Comparison of ENCODE assay signal across 8 cellular contexts in the genomic region with DNA sequence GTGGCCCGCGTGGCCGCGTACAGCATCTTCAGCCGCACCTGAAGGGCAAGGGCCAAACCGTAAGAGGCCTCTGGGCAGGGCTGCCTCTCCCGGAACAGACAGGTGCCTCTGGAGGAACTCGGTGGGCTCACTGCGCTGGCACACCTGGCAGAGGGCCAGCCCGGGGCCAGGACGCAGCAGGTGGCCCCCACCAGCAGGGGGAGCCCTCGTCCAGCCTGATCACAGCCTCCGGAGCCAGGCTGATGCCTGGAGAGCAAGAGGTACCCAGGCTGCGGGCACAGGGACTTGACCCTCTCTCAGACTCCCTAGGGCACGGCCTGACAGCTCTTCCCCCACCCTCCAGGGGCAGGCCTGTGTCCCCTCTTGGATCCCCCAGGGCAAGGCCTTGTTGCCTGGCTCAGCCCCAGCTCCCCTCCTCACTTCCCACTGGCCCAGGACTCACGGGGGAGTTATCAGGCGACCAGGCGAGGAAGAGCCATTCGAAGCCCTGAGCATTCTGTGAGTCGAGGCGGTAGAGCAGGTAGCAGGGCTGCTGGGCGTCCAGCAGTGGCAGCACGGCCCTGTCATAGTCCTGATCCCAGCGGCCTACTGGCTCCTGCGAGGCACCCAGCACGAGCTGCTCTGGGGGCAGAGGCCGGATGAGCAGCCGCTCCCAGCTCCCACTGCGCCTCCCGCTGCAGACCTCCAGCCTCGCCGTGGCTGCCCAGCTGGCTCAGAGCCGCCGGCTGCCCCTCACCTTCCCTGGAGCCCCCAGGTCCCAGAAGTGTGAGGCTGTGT. TPM values are rescaled to one million over a fixed set of nuclear protein-coding genes. Genes with fewer than 3 reads are reported as not detected.
DNase-seq lines count a peak whose midpoint lies in the region; ATAC-seq and TF ChIP-seq lines count a peak whose summit lies in the region.

No MANE protein-coding gene starts in this region.

- no peak overlapping the region for H3K9ac ChIP-seq in rectal smooth muscle tissue (ENCODE audit: low read length)

- TF ChIP-seq POLR2A in Peyer's patch (IDR thresholded peaks at IDR 0.05) = no peak

- H3K27ac Mint-ChIP-seq in CD14-positive monocyte = peak overlapping the region in 6 of 7 donors; percentile 69 to 91 (median 74)
- peak overlapping the region; percentile 42 for H3K27ac Mint-ChIP-seq in activated T-helper 1 cell treated with anti-CD3 and anti-CD28 coated beads, Interleukin-12 subunit alpha, Interleukin-12 subunit beta, Interleukin-2, Interleukin-4 antibody, amounts not matched to agents 30 ng/mL and 10 ng/mL and 1 ng/mL, durations not matched to agents 14 hours and 24 hours and 36 hours

- H3K9me3 Mint-ChIP-seq in CD14-positive monocyte = no peaks in the 10 kb centered on the region
- H3K9me3 Mint-ChIP-seq in activated T-helper 1 cell treated with anti-CD3 and anti-CD28 coated beads, Interleukin-12 subunit alpha, Interleukin-12 subunit beta, Interleukin-2, Interleukin-4 antibody, amounts not matched to agents 30 ng/mL and 10 ng/mL and 1 ng/mL, durations not matched to agents 14 hours and 24 hours and 36 hours = no peaks in the 10 kb centered on the region

- peaks cover 34% of the 10 kb centered on the region for H3K4me1 Mint-ChIP-seq in CD14-positive monocyte
- H3K4me1 Mint-ChIP-seq in activated T-helper 1 cell treated with anti-CD3 and anti-CD28 coated beads, Interleukin-12 subunit alpha, Interleukin-12 subunit beta, Interleukin-2, Interleukin-4 antibody, amounts not matched to agents 30 ng/mL and 10 ng/mL and 1 ng/mL, durations not matched to agents 14 hours and 24 hours and 36 hours (ENCODE audit: low read depth) = peaks cover 38% of the 10 kb centered on the region

- TF ChIP-seq CTCF in CD14-positive monocyte (IDR thresholded peaks at IDR 0.05) (peak; percentile 98), HFF-Myc (IDR thresholded peaks at IDR 0.05; ENCODE audit: low read depth, low read length, missing control alignments) (peak; percentile 93), Peyer's patch (IDR thresholded peaks at IDR 0.05) (peak; percentile 87 to 96 (median 92)), foreskin keratinocyte (conservative IDR thresholded peaks at IDR 0.05) (peak; percentile 95)

- H3K4me1 ChIP-seq in Peyer's patch (peaks cover 0 to 20% (median 13%) of the 10 kb centered on the region in 4 donors), foreskin keratinocyte (no peaks in the 10 kb centered on the region), rectal smooth muscle tissue (ENCODE audit: control insufficient read depth, insufficient read depth, low read length) (peaks cover 5% of the 10 kb centered on the region), aorta (ENCODE audit: control insufficient read depth in 1 of 2, insufficient read depth in 2 of 2, low read length in 2 of 2) (no peaks in the 10 kb centered on the region)

- 76 to 78% methylated on average over 33 to 34 of the region's 34 CpGs for WGBS in aorta, 2 donors

- H3K9me3 ChIP-seq in Peyer's patch (no peaks in the 10 kb centered on the region), aorta (ENCODE audit: control insufficient read depth, low read length) (no peaks in the 10 kb centered on the region)

- H3K36me3 ChIP-seq in Peyer's patch (peaks cover 0 to 72% (median 3%) of the 10 kb centered on the region in 3 donors), rectal smooth muscle tissue (ENCODE audit: control insufficient read depth, insufficient read depth, low read length) (peaks cover 34% of the 10 kb centered on the region), aorta (ENCODE audit: control insufficient read depth in 1 of 2, insufficient read depth in 2 of 2, low read length in 1 of 2) (peaks cover 0 to 6% of the 10 kb centered on the region in 2 donors)

- peaks cover 74 to 90% of the 10 kb centered on the region in 2 donors for H3K36me3 Mint-ChIP-seq in CD14-positive monocyte
- H3K36me3 Mint-ChIP-seq in activated T-helper 1 cell treated with anti-CD3 and anti-CD28 coated beads, Interleukin-12 subunit alpha, Interleukin-12 subunit beta, Interleukin-2, Interleukin-4 antibody, amounts not matched to agents 30 ng/mL and 10 ng/mL and 1 ng/mL, durations not matched to agents 14 hours and 24 hours and 36 hours (ENCODE audit: low read depth) = peaks cover 19% of the 10 kb centered on the region

- peak; percentile 55 for ATAC-seq in foreskin keratinocyte
- peak; percentile 61 for ATAC-seq in aorta (ENCODE audit: low FRiP score)

- no peaks in the 10 kb centered on the region for H3K27me3 Mint-ChIP-seq in CD14-positive monocyte (ENCODE audit: low read depth in 3 of 3)
- no peaks in the 10 kb centered on the region for H3K27me3 Mint-ChIP-seq in activated T-helper 1 cell treated with anti-CD3 and anti-CD28 coated beads, Interleukin-12 subunit alpha, Interleukin-12 subunit beta, Interleukin-2, Interleukin-4 antibody, amounts not matched to agents 30 ng/mL and 10 ng/mL and 1 ng/mL, durations not matched to agents 14 hours and 24 hours and 36 hours (ENCODE audit: insufficient read depth)

- peak overlapping the region in 1 of 2 donors; percentile 53 for H3K4me3 Mint-ChIP-seq in CD14-positive monocyte
- no peak overlapping the region for H3K4me3 Mint-ChIP-seq in activated T-helper 1 cell treated with anti-CD3 and anti-CD28 coated beads, Interleukin-12 subunit alpha, Interleukin-12 subunit beta, Interleukin-2, Interleukin-4 antibody, amounts not matched to agents 30 ng/mL and 10 ng/mL and 1 ng/mL, durations not matched to agents 14 hours and 24 hours and 36 hours

- DNase-seq in CD14-positive monocyte (ENCODE audit: low spot score) (peak; percentile 85), HFF-Myc (ENCODE audit: extremely low read depth, low read depth) (no peak), Peyer's patch (peak; percentile 81 to 89 (median 89)), foreskin keratinocyte (no peak), aorta (peak; percentile 88 to 94), putamen (ENCODE audit: low spot score) (no peak)
- DNase-seq in activated T-helper 1 cell treated with anti-CD3 and anti-CD28 coated beads, Interleukin-12 subunit alpha, Interleukin-12 subunit beta, Interleukin-2, Interleukin-4 antibody, amounts not matched to agents 30 ng/mL and 10 ng/mL and 1 ng/mL, durations not matched to agents 14 hours and 24 hours and 36 hours (ENCODE audit: low spot score) = peak; percentile 73

- H3K27ac ChIP-seq in Peyer's patch = peak overlapping the region in 1 of 4 donors; percentile 32
- H3K27ac ChIP-seq in foreskin keratinocyte = no peak overlapping the region
- no peak overlapping the region for H3K27ac ChIP-seq in rectal smooth muscle tissue (ENCODE audit: low read depth, low read length)
- H3K27ac ChIP-seq in aorta (ENCODE audit: low read depth in 1 of 2, low read length in 2 of 2) = no peak overlapping the region

- H3K4me3 ChIP-seq in HFF-Myc (replicated peaks; ENCODE audit: low read depth, low read length) (no peak overlapping the region), Peyer's patch (no peak overlapping the region), rectal smooth muscle tissue (ENCODE audit: low read length) (peak overlapping the region; percentile 21), aorta (ENCODE audit: low read length in 2 of 2) (no peak overlapping the region)

- H3K27me3 ChIP-seq in Peyer's patch (no peaks in the 10 kb centered on the region), foreskin keratinocyte (no peaks in the 10 kb centered on the region), rectal smooth muscle tissue (ENCODE audit: control insufficient read depth, insufficient read depth, low read length) (no peaks in the 10 kb centered on the region), aorta (ENCODE audit: control insufficient read depth in 1 of 2, insufficient read depth in 2 of 2, low read length in 1 of 2) (no peaks in the 10 kb centered on the region)

- intact Hi-C loops in CD14-positive monocyte (cut with micrococcal nuclease) (loop anchor here (2.0 kb wide), 2 partner anchors 107 to 109 kb away; no protein-coding TSS in a partner anchor), aorta (cut with DNase I) (loop anchor here (2.0 to 5.0 kb wide), 2 partner anchors 109 to 111 kb away; no protein-coding TSS in a partner anchor)
- intact Hi-C loops in activated T-helper 1 cell treated with anti-CD3 and anti-CD28 coated beads, Interleukin-12 subunit alpha, Interleukin-12 subunit beta, Interleukin-2, Interleukin-4 antibody, amounts not matched to agents 30 ng/mL and 10 ng/mL and 1 ng/mL, durations not matched to agents 14 hours and 24 hours and 36 hours (cut with micrococcal nuclease) = loop anchor here (1.0 kb wide), 1 partner anchor 108 kb away; no protein-coding TSS in a partner anchor

RNA-seq across cellular contexts. Expression of a gene that starts 6.2 kb away (rescaled TPM):
- polyA plus RNA-seq in CD14-positive monocyte (not detected), foreskin keratinocyte (not detected in 2 replicates), aorta (not detected)
- total RNA-seq in Peyer's patch (1 to 10 TPM in 1 of 4 donors, under 1 TPM in 1, not detected in 2; 0.27 to 1.7 TPM), foreskin keratinocyte (not detected in 2 replicates), aorta (under 1 TPM; 0.42 to 0.81 TPM)
- 0.47 TPM in 1 of 2 replicates, not detected in the other for total RNA-seq in activated T-helper 1 cell treated with anti-CD3 and anti-CD28 coated beads, Interleukin-12 subunit alpha, Interleukin-12 subunit beta, Interleukin-2, Interleukin-4 antibody, amounts not matched to agents 30 ng/mL and 10 ng/mL and 1 ng/mL, durations not matched to agents 14 hours and 24 hours and 36 hours

RNA-seq across cellular contexts. Expression of a gene that starts 7.3 kb away (rescaled TPM):
- polyA plus RNA-seq in CD14-positive monocyte (100 to 1,000 TPM; 176 to 199 TPM), foreskin keratinocyte (125 and 141 TPM in 2 replicates), aorta (10 to 100 TPM; 42.3 to 48.0 TPM)
- total RNA-seq in Peyer's patch (10 to 100 TPM; 46.2 to 68.8 (median 59.3) TPM), foreskin keratinocyte (96.6 and 107 TPM in 2 replicates), aorta (10 to 100 TPM; 40.5 to 52.2 TPM)
- total RNA-seq in activated T-helper 1 cell treated with anti-CD3 and anti-CD28 coated beads, Interleukin-12 subunit alpha, Interleukin-12 subunit beta, Interleukin-2, Interleukin-4 antibody, amounts not matched to agents 30 ng/mL and 10 ng/mL and 1 ng/mL, durations not matched to agents 14 hours and 24 hours and 36 hours = 94.3 and 98.6 TPM in 2 replicates

RNA-seq across cellular contexts. Expression of a gene that starts 13.9 kb away (rescaled TPM):
- 100 to 1,000 TPM in 1 of 2 donors, 10 to 100 TPM in 1; 92.8 to 120 TPM for polyA plus RNA-seq in CD14-positive monocyte
- total RNA-seq in Peyer's patch = 10 to 100 TPM in 1 of 4 donors, 1 to 10 TPM in 3; 4.0 to 32.2 (median 6.7) TPM
- 57.1 and 59.5 TPM in 2 replicates for total RNA-seq in activated T-helper 1 cell treated with anti-CD3 and anti-CD28 coated beads, Interleukin-12 subunit alpha, Interleukin-12 subunit beta, Interleukin-2, Interleukin-4 antibody, amounts not matched to agents 30 ng/mL and 10 ng/mL and 1 ng/mL, durations not matched to agents 14 hours and 24 hours and 36 hours
- total RNA-seq in foreskin keratinocyte = 9.2 and 9.8 TPM in 2 replicates
- polyA plus RNA-seq in foreskin keratinocyte = 11.0 and 11.3 TPM in 2 replicates
- total RNA-seq in aorta = 10 to 100 TPM; 26.7 to 43.4 TPM
- 10 to 100 TPM; 26.2 to 33.7 TPM for polyA plus RNA-seq in aorta

RNA-seq across cellular contexts. Expression of a gene that starts 33.7 kb away (rescaled TPM):
- polyA plus RNA-seq in CD14-positive monocyte (10 to 100 TPM; 20.9 to 38.7 TPM), foreskin keratinocyte (48.9 and 52.6 TPM in 2 replicates), aorta (10 to 100 TPM; 14.4 to 16.5 TPM)
- total RNA-seq in Peyer's patch (10 to 100 TPM; 73.3 to 92.8 (median 89.8) TPM), foreskin keratinocyte (57.7 and 67.5 TPM in 2 replicates), aorta (10 to 100 TPM; 30.2 to 34.5 TPM)
- total RNA-seq in activated T-helper 1 cell treated with anti-CD3 and anti-CD28 coated beads, Interleukin-12 subunit alpha, Interleukin-12 subunit beta, Interleukin-2, Interleukin-4 antibody, amounts not matched to agents 30 ng/mL and 10 ng/mL and 1 ng/mL, durations not matched to agents 14 hours and 24 hours and 36 hours = 105 and 110 TPM in 2 replicates

RNA-seq across cellular contexts. Expression of a gene that starts 46.8 kb away (rescaled TPM):
- 10 to 100 TPM; 27.3 to 33.4 TPM for polyA plus RNA-seq in CD14-positive monocyte
- total RNA-seq in Peyer's patch = 10 to 100 TPM; 29.7 to 44.0 (median 38.3) TPM
- total RNA-seq in activated T-helper 1 cell treated with anti-CD3 and anti-CD28 coated beads, Interleukin-12 subunit alpha, Interleukin-12 subunit beta, Interleukin-2, Interleukin-4 antibody, amounts not matched to agents 30 ng/mL and 10 ng/mL and 1 ng/mL, durations not matched to agents 14 hours and 24 hours and 36 hours = 105 and 107 TPM in 2 replicates
- total RNA-seq in foreskin keratinocyte = 70.1 and 73.6 TPM in 2 replicates
- polyA plus RNA-seq in foreskin keratinocyte = 24.8 and 30.2 TPM in 2 replicates
- 10 to 100 TPM; 58.1 to 72.4 TPM for total RNA-seq in aorta
- 10 to 100 TPM; 27.9 to 31.6 TPM for polyA plus RNA-seq in aorta

Comparison
In these comparisons a context has a peak if more than half of its experiments do, and no peak if none do; other contexts are left out.
1. DNase-seq: peak in CD14-positive monocyte (single experiment), Peyer's patch (3 of 3), activated T-helper 1 cell treated with anti-CD3 and anti-CD28 coated beads, Interleukin-12 subunit alpha, Interleukin-12 subunit beta, Interleukin-2, Interleukin-4 antibody, amounts not matched to agents 30 ng/mL and 10 ng/mL and 1 ng/mL, durations not matched to agents 14 hours and 24 hours and 36 hours (single experiment) and aorta (2 of 2); none in HFF-Myc (single experiment), foreskin keratinocyte (0 of 2) and putamen (single experiment).
2. Peak in every context shown above with its lines, with median percentiles within 50 percentile points of each other: CTCF ChIP-seq.